13 cellular contexts compared by ENCODE assay signal in the genomic region with DNA sequence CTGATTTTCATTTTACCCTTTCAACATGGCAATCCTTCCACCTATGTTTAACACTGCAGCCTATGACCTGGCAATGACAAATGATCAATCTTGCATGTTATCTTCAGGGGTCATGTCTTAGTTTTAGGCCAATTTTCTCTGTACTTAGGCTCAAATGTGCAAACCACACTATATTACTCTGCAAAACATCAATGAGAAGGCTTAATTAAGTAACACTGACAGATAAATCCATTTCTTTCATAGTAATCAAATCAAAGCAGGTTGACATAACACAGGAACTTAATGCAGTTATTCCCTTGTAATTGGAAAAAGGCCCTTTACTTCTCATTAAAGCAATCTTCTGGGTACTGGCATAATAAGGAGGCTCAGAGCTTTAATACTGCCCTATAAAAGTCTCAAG.
DNase-seq lines count a peak whose midpoint lies in the region; ATAC-seq and TF ChIP-seq lines count a peak whose summit lies in the region.
"Had no signal": no experiment of that assay in that cellular context is flagged by ENCODE, and none has a peak within 500 bp of the region (broad histone marks: within the 10 kb centered on the region; RNA-seq: fewer than 3 reads in every experiment).

No MANE protein-coding gene starts in this region.

- H3K4me2 ChIP-seq in neural progenitor cell: peak overlapping the region; percentile 35

- H3K4me1 Mint-ChIP-seq in brain (peaks cover 70% of the 10 kb centered on the region), neural progenitor cell (peaks cover 7% of the 10 kb centered on the region)

- H3K27ac Mint-ChIP-seq in brain (peak overlapping the region in 3 of 5 experiments; percentile 0 to 52 (median 8)), neural progenitor cell (no peak overlapping the region)
- H3K27ac Mint-ChIP-seq: B cell; CD4-positive, alpha-beta T cell had no signal

- no peak overlapping the region for H3K4me3 ChIP-seq in HEK293 (ENCODE audit: low read depth, low read length)
- H3K4me3 ChIP-seq in SK-N-MC: peak overlapping the region; percentile 15; the same call in 1 of the 2 replicates
- H3K4me3 ChIP-seq in neural progenitor cell: no peak overlapping the region

- H3K4me1 ChIP-seq in HEK293 (ENCODE audit: control insufficient read depth, insufficient read depth, low read length): peaks cover 20% of the 10 kb centered on the region
- H3K4me1 ChIP-seq in neural progenitor cell: peaks cover 29% of the 10 kb centered on the region

- peaks cover 84% of the 10 kb centered on the region for H4K20me1 ChIP-seq in neural progenitor cell (ENCODE audit: low read depth)

- H3K9me3 ChIP-seq in HEK293 (ENCODE audit: control insufficient read depth, insufficient read depth, low read depth, low read length) (no peaks in the 10 kb centered on the region), SK-N-MC (ENCODE audit: low read depth, low read length) (no peaks in the 10 kb centered on the region), neural progenitor cell (ENCODE audit: low read depth) (no peaks in the 10 kb centered on the region)

- H3K9ac ChIP-seq in SK-N-MC (ENCODE audit: insufficient read length) (no peak overlapping the region), neural progenitor cell (no peak overlapping the region)

- H3K4me3 Mint-ChIP-seq in brain: peak overlapping the region in 1 of 5 experiments; percentile 0
- H3K4me3 Mint-ChIP-seq in neural progenitor cell: no peak overlapping the region
- H3K4me3 Mint-ChIP-seq: B cell; CD4-positive, alpha-beta T cell had no signal

- H3K27ac ChIP-seq in HEK293 (ENCODE audit: extremely low read depth, low read depth, low read length) (no peak overlapping the region), SK-N-MC (no peak overlapping the region), neural progenitor cell (peak overlapping the region; percentile 17)

- peaks cover 11% of the 10 kb centered on the region for H3K36me3 Mint-ChIP-seq in brain
- peaks cover 15% of the 10 kb centered on the region for H3K36me3 Mint-ChIP-seq in neural progenitor cell

- no peak overlapping the region for H2AFZ ChIP-seq in neural progenitor cell (replicated peaks)

- H3K27me3 ChIP-seq in neural progenitor cell: no peaks in the 10 kb centered on the region

- H3K27me3 Mint-ChIP-seq in brain (peaks cover 3% of the 10 kb centered on the region), neural progenitor cell (ENCODE audit: insufficient read depth, low read depth) (no peaks in the 10 kb centered on the region)
- H3K27me3 Mint-ChIP-seq: B cell; CD4-positive, alpha-beta T cell had no signal

- CTCF ChIA-PET in HEK293 (lab: Yijun Ruan, JAX): no interaction called here

- TF ChIP-seq CTCF in HEK293 (tag by site-specific recombination; IDR thresholded peaks at IDR 0.05) (no peak), brain (conservative IDR thresholded peaks at IDR 0.05) (no peak), neural progenitor cell (IDR thresholded peaks at IDR 0.05) (no peak)

- ATAC-seq in HG03457 (IDR thresholded peaks at IDR 0.05; ENCODE audit: unreplicated experiment) (no peak), HG03460 (IDR thresholded peaks at IDR 0.05; ENCODE audit: unreplicated experiment) (no peak)
- ATAC-seq: HCT116 had no signal

- no peaks in the 10 kb centered on the region for H3F3A ChIP-seq in neural progenitor cell (ENCODE audit: low read depth)

- DNase-seq in SK-N-MC (ENCODE audit: low read depth, low spot score) (no peak), neural progenitor cell (ENCODE audit: low spot score) (no peak)
- no peak for DNase-seq in effector CD4-positive, alpha-beta T cell
- DNase-seq: C1 segment of cervical spinal cord; Calu3; CD4-positive, alpha-beta T cell; DMS 273 treated with DMSO at 0.1 percent for 48 hours had no signal

- H3K9me3 Mint-ChIP-seq in brain (no peaks in the 10 kb centered on the region), neural progenitor cell (no peaks in the 10 kb centered on the region)
- H3K9me3 Mint-ChIP-seq: CD4-positive, alpha-beta T cell had no signal

- peaks cover 100% of the 10 kb centered on the region for H3K79me2 ChIP-seq in neural progenitor cell (ENCODE audit: low read depth)

- H3K36me3 ChIP-seq in HEK293 (ENCODE audit: control insufficient read depth in 2 of 2, insufficient read depth in 1 of 2, low read length in 2 of 2): no peaks in the 10 kb centered on the region
- no peaks in the 10 kb centered on the region for H3K36me3 ChIP-seq in SK-N-MC (ENCODE audit: insufficient read depth, low read length)
- peaks cover 3% of the 10 kb centered on the region for H3K36me3 ChIP-seq in neural progenitor cell

- POLR2A ChIA-PET in HEK293 (lab: Yijun Ruan, JAX): no interaction called here

TF ChIP-seq in HEK293, 187 proteins besides CTCF, POLR2A, EP300 and RAD21:
- no peak for TF ChIP-seq ZFP41 (tag by site-specific recombination; IDR thresholded peaks at IDR 0.05; ENCODE audit: borderline replicate concordance)
- TF ChIP-seq ZNF394 (tag by site-specific recombination; IDR thresholded peaks at IDR 0.05; ENCODE audit: borderline replicate concordance): no peak
- TF ChIP-seq, protein P1, sequence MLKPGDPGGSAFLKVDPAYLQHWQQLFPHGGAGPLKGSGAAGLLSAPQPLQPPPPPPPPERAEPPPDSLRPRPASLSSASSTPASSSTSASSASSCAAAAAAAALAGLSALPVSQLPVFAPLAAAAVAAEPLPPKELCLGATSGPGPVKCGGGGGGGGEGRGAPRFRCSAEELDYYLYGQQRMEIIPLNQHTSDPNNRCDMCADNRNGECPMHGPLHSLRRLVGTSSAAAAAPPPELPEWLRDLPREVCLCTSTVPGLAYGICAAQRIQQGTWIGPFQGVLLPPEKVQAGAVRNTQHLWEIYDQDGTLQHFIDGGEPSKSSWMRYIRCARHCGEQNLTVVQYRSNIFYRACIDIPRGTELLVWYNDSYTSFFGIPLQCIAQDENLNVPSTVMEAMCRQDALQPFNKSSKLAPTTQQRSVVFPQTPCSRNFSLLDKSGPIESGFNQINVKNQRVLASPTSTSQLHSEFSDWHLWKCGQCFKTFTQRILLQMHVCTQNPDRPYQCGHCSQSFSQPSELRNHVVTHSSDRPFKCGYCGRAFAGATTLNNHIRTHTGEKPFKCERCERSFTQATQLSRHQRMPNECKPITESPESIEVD (tag by site-specific recombination; IDR thresholded peaks at IDR 0.05): 0 out of 2 replicates have a peak, but pooled peaks have one; percentile 4
